Comparison of ENCODE assay signal across 1 cellular context in the genomic region with DNA sequence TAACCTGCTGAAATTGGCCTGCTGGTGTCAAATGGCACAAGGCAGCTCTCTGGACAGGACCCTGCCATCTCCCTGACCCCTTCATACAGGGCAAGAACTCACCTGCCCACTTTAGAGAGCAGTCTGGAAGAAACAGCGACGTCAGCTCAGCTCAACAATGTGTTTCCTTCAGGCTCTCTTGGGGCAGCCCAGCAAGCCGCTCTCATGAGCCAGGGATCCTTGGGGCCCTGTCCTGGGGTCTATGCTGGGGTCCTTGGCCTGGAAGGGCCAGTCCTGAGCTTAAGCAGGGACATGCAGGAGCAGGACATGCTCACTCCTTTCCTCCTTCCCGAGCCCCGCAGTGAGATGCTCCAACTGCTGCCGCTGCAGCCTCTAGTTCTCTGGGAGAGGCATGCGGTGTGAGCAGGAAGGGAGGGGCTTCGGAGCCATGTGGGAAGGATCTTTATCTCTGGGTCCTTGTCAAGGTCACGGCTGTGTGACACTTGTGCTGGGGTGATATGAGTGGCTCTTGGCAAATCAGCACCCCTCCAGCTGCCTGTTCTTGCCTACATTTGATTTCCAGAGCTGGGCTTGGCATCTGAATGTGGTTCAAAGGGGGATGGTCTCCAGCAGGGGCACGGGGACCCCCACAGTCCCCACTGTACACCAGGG.
TF ChIP-seq lines count a peak whose summit lies in the region.

No MANE protein-coding gene starts in this region.

TF ChIP-seq in endothelial cell of umbilical vein, 7 proteins besides CTCF, POLR2A, EP300 and RAD21:
- TF ChIP-seq MYC (IDR thresholded peaks at IDR 0.05; ENCODE audit: low read depth, low read length) (no peak), GATA2 (IDR thresholded peaks at IDR 0.05; ENCODE audit: insufficient read depth, insufficient read length, low read depth, low read length) (no peak), EZH2 (IDR thresholded peaks at IDR 0.05; ENCODE audit: borderline replicate concordance, low read depth, low read length, severe bottlenecking) (peak; percentile 15)
